Comparison of ENCODE assay signal across 8 cellular contexts in the genomic region with DNA sequence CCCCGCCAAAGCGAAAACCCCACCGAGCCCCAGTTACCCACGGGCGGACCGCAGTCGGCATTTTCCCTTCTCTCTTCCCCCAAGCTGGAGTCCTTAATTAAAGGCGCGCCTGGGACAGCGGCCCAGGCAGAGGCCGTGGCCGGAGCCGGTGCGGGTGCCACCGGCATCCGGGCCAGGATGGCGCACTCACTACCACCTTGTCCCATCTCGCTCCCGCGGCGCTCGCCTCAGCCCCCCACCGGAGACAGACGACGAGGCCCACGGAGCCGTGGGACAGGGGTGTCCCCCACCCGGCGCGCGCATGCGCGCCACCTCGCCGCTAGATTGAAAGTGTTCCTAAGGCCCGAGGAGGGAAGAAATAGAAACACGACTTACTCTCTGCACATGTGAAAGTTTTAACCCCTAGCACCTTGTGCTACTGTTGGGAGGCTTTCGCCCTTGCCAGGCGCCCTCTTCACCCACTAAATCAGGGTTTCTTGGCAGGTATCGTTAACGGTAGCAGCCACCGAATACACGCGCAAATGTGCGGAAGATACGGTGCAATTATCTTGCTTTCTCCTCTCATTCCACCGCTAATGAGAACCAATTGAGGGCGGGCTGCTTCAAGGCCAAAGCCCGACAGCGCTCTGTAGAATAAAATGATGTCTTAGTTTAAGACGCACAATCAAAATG.
DNase-seq lines count a peak whose midpoint lies in the region; ATAC-seq and TF ChIP-seq lines count a peak whose summit lies in the region.

No MANE protein-coding gene starts in this region.

- H3K27ac ChIP-seq in gastrocnemius medialis, result peak overlapping the region in 1 of 4 donors; percentile 21

- H3K27me3 ChIP-seq in gastrocnemius medialis, result peaks cover 0 to 24% (median 12%) of the 10 kb centered on the region in 3 donors

- no peaks in the 10 kb centered on the region for H3K36me3 ChIP-seq in gastrocnemius medialis

- peak overlapping the region; percentile 87 for H3K4me3 Mint-ChIP-seq in activated naive CD8-positive, alpha-beta T cell

- TF ChIP-seq CTCF in gastrocnemius medialis (IDR thresholded peaks at IDR 0.05 in 4 of 5, conservative IDR thresholded peaks at IDR 0.05 in 1 of 5), result no peak

- H3K4me3 ChIP-seq in gastrocnemius medialis, result peak overlapping the region; percentile 46 to 60 (median 56)

- H3K9me3 ChIP-seq in gastrocnemius medialis, result no peaks in the 10 kb centered on the region

- H3K4me1 Mint-ChIP-seq in activated naive CD8-positive, alpha-beta T cell (ENCODE audit: low read depth), result peaks cover 16% of the 10 kb centered on the region

- peaks cover 2% of the 10 kb centered on the region for H3K27me3 Mint-ChIP-seq in activated naive CD8-positive, alpha-beta T cell

- H3K27ac Mint-ChIP-seq in activated naive CD8-positive, alpha-beta T cell, result peak overlapping the region; percentile 78

- ATAC-seq in activated CD4-positive, CD25-positive, alpha-beta regulatory T cell treated with anti-CD3 and anti-CD28 coated beads, Interleukin-2, amount 50 U/mL, for 24 hours, result peak; percentile 28 to 43
- ATAC-seq in gastrocnemius medialis, result no peak

- intact Hi-C loops in gastrocnemius medialis (cut with DNase I; ENCODE audit: low total_unique reads), result no loop called here

- H3K36me3 Mint-ChIP-seq in activated naive CD8-positive, alpha-beta T cell, result peaks cover 4% of the 10 kb centered on the region

- in situ Hi-C loops in gastrocnemius medialis (cut with MboI; ENCODE audit: low sequenced_read_pairs in 4 of 4), result no loop called here

- no peaks in the 10 kb centered on the region for H3K4me1 ChIP-seq in gastrocnemius medialis

- DNase-seq in activated CD4-positive, CD25-positive, alpha-beta regulatory T cell (lab: John Stamatoyannopoulos, UW), result no peak
- peak; percentile 1 for DNase-seq in NCI-H510A (lab: John Stamatoyannopoulos, UW)
- DNase-seq in hippocampal formation (lab: John Stamatoyannopoulos, UW), result peak; percentile 17 to 21
- no peak for DNase-seq in gastrocnemius medialis
- DNase-seq in LoVo (ENCODE audit: low spot score), result no peak
- DNase-seq in EL, result no peak

- H3K9me3 Mint-ChIP-seq in activated naive CD8-positive, alpha-beta T cell (ENCODE audit: low read depth), result no peaks in the 10 kb centered on the region

- no peak for TF ChIP-seq POLR2A in gastrocnemius medialis (IDR thresholded peaks at IDR 0.05)

Comparison
In these comparisons a context has a peak if more than half of its experiments do, and no peak if none do; other contexts are left out.
1. ATAC-seq: peak in activated CD4-positive, CD25-positive, alpha-beta regulatory T cell treated with anti-CD3 and anti-CD28 coated beads, Interleukin-2, amount 50 U/mL, for 24 hours (2 of 2); none in gastrocnemius medialis (0 of 2).
2. DNase-seq: peak in NCI-H510A (single experiment) and hippocampal formation (2 of 2); none in activated CD4-positive, CD25-positive, alpha-beta regulatory T cell (0 of 4), gastrocnemius medialis (0 of 2), LoVo (single experiment) and EL (single experiment).